10 cellular contexts compared by ENCODE assay signal in genomic region chr17:80277751-80278671, GRCh38. TPM values are rescaled to one million over a fixed set of nuclear protein-coding genes. Genes with fewer than 3 reads are reported as not detected.
DNase-seq lines count a peak whose midpoint lies in the region; ATAC-seq and TF ChIP-seq lines count a peak whose summit lies in the region.
"Had no signal": no experiment of that assay in that cellular context is flagged by ENCODE, and none has a peak within 500 bp of the region (broad histone marks: within the 10 kb centered on the region; RNA-seq: fewer than 3 reads in every experiment).

No MANE protein-coding gene starts in this region.

- peaks cover 33% of the 10 kb centered on the region for H3K4me1 Mint-ChIP-seq in activated T-cell treated with anti-CD3 and anti-CD28 coated beads, Interleukin-2, amount 50 U/mL, for 72 hours (ENCODE audit: low read depth)
- peaks cover 57% of the 10 kb centered on the region for H3K4me1 Mint-ChIP-seq in central memory CD8-positive, alpha-beta T cell

- H3K27me3 ChIP-seq in lung (ENCODE audit: control insufficient read depth, insufficient read depth) (no peaks in the 10 kb centered on the region), upper lobe of left lung (no peaks in the 10 kb centered on the region), body of pancreas (no peaks in the 10 kb centered on the region)

- H3K27me3 Mint-ChIP-seq in activated T-cell treated with anti-CD3 and anti-CD28 coated beads, Interleukin-2, amount 50 U/mL, for 72 hours (ENCODE audit: low read depth), result no peaks in the 10 kb centered on the region
- no peaks in the 10 kb centered on the region for H3K27me3 Mint-ChIP-seq in central memory CD8-positive, alpha-beta T cell
- H3K27me3 Mint-ChIP-seq: activated CD4-positive, alpha-beta T cell treated with anti-CD3 and anti-CD28 coated beads, Interleukin-2, amount 10 ng/mL, durations not matched to agents 7 days and 5 days had no signal

- no peak for DNase-seq in activated T-cell treated with anti-CD3 and anti-CD28 coated beads, Interleukin-2, amount 50 U/mL, for 72 hours
- no peak for DNase-seq in activated T-cell treated with anti-CD3 and anti-CD28 coated beads for 4 hours
- DNase-seq in central memory CD8-positive, alpha-beta T cell (ENCODE audit: low spot score in 2 of 2), result no peak
- DNase-seq in lung (ENCODE audit: low spot score), result no peak
- DNase-seq in upper lobe of left lung, result peak in 1 of 2 donors; percentile 85
- no peak for DNase-seq in central memory CD4-positive, alpha-beta T cell
- no peak for DNase-seq in body of pancreas
- no peak for DNase-seq in GM10248 (ENCODE audit: extremely low spot score)
- DNase-seq: activated CD4-positive, alpha-beta T cell treated with anti-CD3 and anti-CD28 coated beads, Interleukin-2, amount 10 ng/mL, durations not matched to agents 7 days and 5 days; occipital lobe had no signal

- H3K27ac ChIP-seq in lung (ENCODE audit: low read depth in 1 of 2, low read length in 1 of 2), result peak overlapping the region in 1 of 2 donors; percentile 37
- peak overlapping the region; percentile 35 to 69 (median 50) for H3K27ac ChIP-seq in upper lobe of left lung
- H3K27ac ChIP-seq in body of pancreas, result no peak overlapping the region

- H3K9me3 ChIP-seq in lung (ENCODE audit: control insufficient read depth in 2 of 2, insufficient read depth in 1 of 2, low read length in 1 of 2) (no peaks in the 10 kb centered on the region), upper lobe of left lung (no peaks in the 10 kb centered on the region), body of pancreas (no peaks in the 10 kb centered on the region)

- H3K36me3 ChIP-seq in lung (ENCODE audit: control insufficient read depth in 2 of 2, insufficient read depth in 2 of 2, low read length in 2 of 2) (peaks cover 0 to 45% of the 10 kb centered on the region in 2 donors), upper lobe of left lung (peaks cover 3 to 75% (median 31%) of the 10 kb centered on the region in 4 donors), body of pancreas (replicated peaks in 1 of 2; ENCODE audit: insufficient read depth in 1 of 2, low read depth in 2 of 2) (no peaks in the 10 kb centered on the region)

- TF ChIP-seq EP300 in upper lobe of left lung (IDR thresholded peaks at IDR 0.05), result no peak

- peak overlapping the region; percentile 73 for H3K27ac Mint-ChIP-seq in activated T-cell treated with anti-CD3 and anti-CD28 coated beads, Interleukin-2, amount 50 U/mL, for 72 hours
- H3K27ac Mint-ChIP-seq in central memory CD8-positive, alpha-beta T cell (ENCODE audit: low read depth), result peak overlapping the region; percentile 41

- H3K4me1 ChIP-seq in lung (ENCODE audit: control insufficient read depth in 2 of 2, insufficient read depth in 2 of 2, low read length in 2 of 2), result peaks cover 0 to 11% of the 10 kb centered on the region in 2 donors
- H3K4me1 ChIP-seq in upper lobe of left lung, result peaks cover 7 to 47% (median 26%) of the 10 kb centered on the region in 4 donors
- no peaks in the 10 kb centered on the region for H3K4me1 ChIP-seq in body of pancreas

- TF ChIP-seq POLR2A in upper lobe of left lung (IDR thresholded peaks at IDR 0.05) (no peak), body of pancreas (IDR thresholded peaks at IDR 0.05) (no peak)

- TF ChIP-seq CTCF in lung (IDR thresholded peaks at IDR 0.05; ENCODE audit: control extremely low read depth, extremely low read depth) (no peak), upper lobe of left lung (IDR thresholded peaks at IDR 0.05) (no peak), body of pancreas (IDR thresholded peaks at IDR 0.05) (no peak), GM10248 (IDR thresholded peaks at IDR 0.05; ENCODE audit: control extremely low read depth, extremely low read depth, low read depth, missing control alignments) (no peak)

- H3K4me3 ChIP-seq in lung (no peak overlapping the region), upper lobe of left lung (no peak overlapping the region), body of pancreas (no peak overlapping the region)

- POLR2A ChIA-PET in GM10248 (lab: Yijun Ruan, JAX), result interaction anchor here (0.6 kb wide), 1 partner anchor 177 kb away, joined by 4 read pairs; no protein-coding TSS in a partner anchor

- peaks cover 19 to 32% of the 10 kb centered on the region in 2 donors for H3K36me3 Mint-ChIP-seq in activated T-cell treated with anti-CD3 and anti-CD28 coated beads, Interleukin-2, amount 50 U/mL, for 72 hours (ENCODE audit: insufficient read depth in 2 of 2)
- peaks cover 67% of the 10 kb centered on the region for H3K36me3 Mint-ChIP-seq in central memory CD8-positive, alpha-beta T cell (ENCODE audit: insufficient read depth)

- ATAC-seq in activated T-cell treated with anti-CD3 and anti-CD28 coated beads, Interleukin-2, amount 50 U/mL, for 72 hours (replicated peaks in 1 of 2), result peak in 1 of 2 donors; percentile 16
- ATAC-seq in central memory CD8-positive, alpha-beta T cell (replicated peaks; ENCODE audit: extremely low read depth, poor library complexity, severe bottlenecking), result no peak
- ATAC-seq in lung (ENCODE audit: insufficient read depth, low FRiP score), result peak; percentile 8
- no peak for ATAC-seq in upper lobe of left lung (ENCODE audit: low FRiP score in 2 of 2)
- ATAC-seq in body of pancreas, result no peak

- H3K9me3 Mint-ChIP-seq in activated T-cell treated with anti-CD3 and anti-CD28 coated beads, Interleukin-2, amount 50 U/mL, for 72 hours, result no peaks in the 10 kb centered on the region
- no peaks in the 10 kb centered on the region for H3K9me3 Mint-ChIP-seq in central memory CD8-positive, alpha-beta T cell
- H3K9me3 Mint-ChIP-seq: activated CD4-positive, alpha-beta T cell treated with anti-CD3 and anti-CD28 coated beads, Interleukin-2, amount 10 ng/mL, durations not matched to agents 7 days and 5 days had no signal

- intact Hi-C loops in body of pancreas (cut with DNase I), result no loop called here

- no peak overlapping the region for H3K4me3 Mint-ChIP-seq in activated T-cell treated with anti-CD3 and anti-CD28 coated beads, Interleukin-2, amount 50 U/mL, for 72 hours
- H3K4me3 Mint-ChIP-seq in central memory CD8-positive, alpha-beta T cell, result no peak overlapping the region
- H3K4me3 Mint-ChIP-seq: activated CD4-positive, alpha-beta T cell treated with anti-CD3 and anti-CD28 coated beads, Interleukin-2, amount 10 ng/mL, durations not matched to agents 7 days and 5 days had no signal

- WGBS in lung, 2 donors, result 81 to 83% methylated on average over 32 to 34 of the region's 34 CpGs
- 82 to 86% methylated on average over 6 to 33 of the region's 34 CpGs for WGBS in upper lobe of left lung, 2 donors
- whole genome bisulfite sequencing in body of pancreas, 2 donors, result 87 to 92% methylated on average over 21 to 29 of the region's 34 CpGs

- CTCF ChIA-PET in GM10248 (lab: Yijun Ruan, JAX), result no interaction called here

RNA-seq across cellular contexts. Expression of gene RNF213, which starts 17.4 kb away (rescaled TPM):
- total RNA-seq in activated T-cell treated with anti-CD3 and anti-CD28 coated beads, Interleukin-2, amount 50 U/mL, for 72 hours, result 100 to 1,000 TPM; 546 to 651 TPM
- total RNA-seq in lung, result 100 to 1,000 TPM; 135 to 198 TPM
- 10 to 100 TPM; 67.0 to 76.7 TPM for polyA plus RNA-seq in lung
- total RNA-seq in upper lobe of left lung, result 100 to 1,000 TPM; 135 to 619 (median 207) TPM
- 10 to 100 TPM; 60.7 to 69.5 TPM for total RNA-seq in body of pancreas

RNA-seq across cellular contexts. Expression of gene SLC26A11, which starts 57.8 kb away (rescaled TPM):
- 10 to 100 TPM; 25.9 to 28.8 TPM for total RNA-seq in activated T-cell treated with anti-CD3 and anti-CD28 coated beads, Interleukin-2, amount 50 U/mL, for 72 hours
- 10 to 100 TPM; 27.8 to 34.2 TPM for total RNA-seq in lung
- 10 to 100 TPM; 25.0 to 37.0 TPM for polyA plus RNA-seq in lung
- total RNA-seq in upper lobe of left lung, result 100 to 1,000 TPM in 1 of 6 donors, 10 to 100 TPM in 5; 14.8 to 162 (median 43.1) TPM
- 10 to 100 TPM in 1 of 2 donors, 1 to 10 TPM in 1; 7.5 to 11.5 TPM for total RNA-seq in body of pancreas

RNA-seq across cellular contexts. Expression of gene SGSH, which starts 57.9 kb away (rescaled TPM):
- total RNA-seq in activated T-cell treated with anti-CD3 and anti-CD28 coated beads, Interleukin-2, amount 50 U/mL, for 72 hours, result 10 to 100 TPM; 51.3 to 64.4 TPM
- 10 to 100 TPM; 27.5 to 75.1 TPM for total RNA-seq in lung
- 10 to 100 TPM; 42.5 to 65.7 TPM for polyA plus RNA-seq in lung
- 100 to 1,000 TPM in 2 of 6 donors, 10 to 100 TPM in 4; 36.3 to 264 (median 65.0) TPM for total RNA-seq in upper lobe of left lung
- 10 to 100 TPM; 29.6 to 42.8 TPM for total RNA-seq in body of pancreas

Comparison
In these comparisons a context has a peak if more than half of its experiments do, and no peak if none do; other contexts are left out.
1. H3K27ac ChIP-seq: peak in upper lobe of left lung (4 of 4); none in body of pancreas (0 of 4).